In genomic region chr3:52770581-52771333, GRCh38 we compare ENCODE assay signal across 1 cellular context.
TF ChIP-seq lines count a peak whose summit lies in the region.

NEK4 (minus strand) TSS chr3:52770940; CDS start chr3:52770746, 194 bp downstream.

TF ChIP-seq in H1, 55 proteins besides CTCF, POLR2A, EP300 and RAD21:
- TF ChIP-seq BCL11A (IDR thresholded peaks at IDR 0.05; ENCODE audit: low read depth in 2 of 2, low read length in 2 of 2), result no peak
- TF ChIP-seq TEAD4 (IDR thresholded peaks at IDR 0.05; ENCODE audit: low read depth, low read length), result no peak
- peak; percentile 90 for TF ChIP-seq TBP (IDR thresholded peaks at IDR 0.05; ENCODE audit: low read depth, low read length)
- TF ChIP-seq MAX (IDR thresholded peaks at IDR 0.05), result 0 out of 2 replicates have a peak, but pooled peaks have one; percentile 20
- TF ChIP-seq SIX5 (IDR thresholded peaks at IDR 0.05; ENCODE audit: low read depth, low read length), result no peak
- no peak for TF ChIP-seq BRCA1 (IDR thresholded peaks at IDR 0.05; ENCODE audit: low read depth, low read length)
- TF ChIP-seq KDM4A (IDR thresholded peaks at IDR 0.05; ENCODE audit: low read depth, low read length, severe bottlenecking), result peak; percentile 85
- TF ChIP-seq USF2 (IDR thresholded peaks at IDR 0.05; ENCODE audit: low read length), result no peak
- no peak for TF ChIP-seq MAFK (IDR thresholded peaks at IDR 0.05; ENCODE audit: low read depth, low read length)
- TF ChIP-seq CTBP2 (IDR thresholded peaks at IDR 0.05; ENCODE audit: borderline replicate concordance, insufficient read depth, insufficient read length, low read length), result no peak
- TF ChIP-seq GTF2F1 (IDR thresholded peaks at IDR 0.05; ENCODE audit: borderline replicate concordance, low read depth, low read length), result no peak
- TF ChIP-seq CHD1 (IDR thresholded peaks at IDR 0.05; ENCODE audit: low read depth, low read length), result no peak
- peak; percentile 30; the same call in 1 of the 2 replicates for TF ChIP-seq EGR1 (IDR thresholded peaks at IDR 0.05; ENCODE audit: borderline replicate concordance, low read depth, low read length)
- TF ChIP-seq POLR2AphosphoS5 (IDR thresholded peaks at IDR 0.05; ENCODE audit: low read depth, low read length), result peak; percentile 85
- TF ChIP-seq ZNF274 (IDR thresholded peaks at IDR 0.05; ENCODE audit: borderline replicate concordance, extremely low read depth, low read length), result no peak
- no peak for TF ChIP-seq TAF7 (optimal IDR thresholded peaks at IDR 0.05; ENCODE audit: borderline replicate concordance, low read depth, low read length)
- no peak for TF ChIP-seq CBX5 (IDR thresholded peaks at IDR 0.05; ENCODE audit: low read depth, low read length)
- no peak for TF ChIP-seq SRF (IDR thresholded peaks at IDR 0.05; ENCODE audit: low read depth, low read length)
- no peak for TF ChIP-seq GABPA (IDR thresholded peaks at IDR 0.05; ENCODE audit: borderline replicate concordance, insufficient read depth, low read length)
- peak; percentile 45 for TF ChIP-seq ASH2L (IDR thresholded peaks at IDR 0.05; ENCODE audit: low read length)
- 0 out of 2 replicates have a peak, but pooled peaks have one; percentile 35 for TF ChIP-seq SP1 (IDR thresholded peaks at IDR 0.05; ENCODE audit: low read depth, low read length)
- TF ChIP-seq SUZ12 (IDR thresholded peaks at IDR 0.05; ENCODE audit: low read length), result no peak
- peak; percentile 78 for TF ChIP-seq CREB1 (IDR thresholded peaks at IDR 0.05)
- peak; percentile 54; the same call in 1 of the 2 replicates for TF ChIP-seq SP4 (IDR thresholded peaks at IDR 0.05; ENCODE audit: low read length)
- no peak for TF ChIP-seq CBX8 (IDR thresholded peaks at IDR 0.05; ENCODE audit: borderline replicate concordance, low read depth, low read length)
- no peak for TF ChIP-seq ATF2 (IDR thresholded peaks at IDR 0.05; ENCODE audit: low read length)
- TF ChIP-seq TAF1 (IDR thresholded peaks at IDR 0.05; ENCODE audit: low read depth, low read length), result peak; percentile 96
- TF ChIP-seq HDAC6 (IDR thresholded peaks at IDR 0.05; ENCODE audit: low read depth, low read length), result no peak
- TF ChIP-seq SP2 (IDR thresholded peaks at IDR 0.05; ENCODE audit: low read length), result peak; percentile 88
- no peak for TF ChIP-seq FOSL1 (IDR thresholded peaks at IDR 0.05; ENCODE audit: insufficient read depth, low read depth, low read length)
- TF ChIP-seq KDM5A (IDR thresholded peaks at IDR 0.05; ENCODE audit: low read length), result no peak; the same call in 1 of the 2 replicates
- TF ChIP-seq SAP30 (IDR thresholded peaks at IDR 0.05; ENCODE audit: insufficient read depth, insufficient replicate concordance, low read length), result no peak
- TF ChIP-seq ATF3 (IDR thresholded peaks at IDR 0.05; ENCODE audit: insufficient read depth, low read depth, low read length), result no peak
- peak; percentile 17 to 54; a peak in 2 of 4 replicates for TF ChIP-seq SIN3A (conservative IDR thresholded peaks at IDR 0.05 in 1 of 2, IDR thresholded peaks at IDR 0.05 in 1 of 2; ENCODE audit: low read depth in 1 of 2, low read length in 2 of 2)
- TF ChIP-seq CEBPB (IDR thresholded peaks at IDR 0.05; ENCODE audit: low read depth, low read length), result no peak
- TF ChIP-seq E2F6 (IDR thresholded peaks at IDR 0.05), result no peak; the same call in 1 of the 2 replicates
- TF ChIP-seq YY1 (IDR thresholded peaks at IDR 0.05; ENCODE audit: low read depth, low read length), result peak; percentile 75
- TF ChIP-seq PHF8 (conservative IDR thresholded peaks at IDR 0.05; ENCODE audit: low read depth, low read length), result peak; percentile 91
- TF ChIP-seq NANOG (IDR thresholded peaks at IDR 0.05; ENCODE audit: insufficient read depth, low read depth, low read length, poor library complexity, severe bottlenecking), result no peak
- no peak for TF ChIP-seq SIRT6 (IDR thresholded peaks at IDR 0.05; ENCODE audit: low read length)
- TF ChIP-seq BACH1 (IDR thresholded peaks at IDR 0.05; ENCODE audit: low read length), result no peak
- no peak for TF ChIP-seq RFX5 (IDR thresholded peaks at IDR 0.05; ENCODE audit: borderline replicate concordance, low read depth, low read length)
- no peak for TF ChIP-seq CHD7 (IDR thresholded peaks at IDR 0.05; ENCODE audit: insufficient replicate concordance, low read length)
- TF ChIP-seq HDAC2 (IDR thresholded peaks at IDR 0.05; ENCODE audit: borderline replicate concordance in 1 of 2, low read depth in 2 of 2, low read length in 2 of 2), result no peak; a peak in 1 of 4 replicates
- TF ChIP-seq JUND (IDR thresholded peaks at IDR 0.05; ENCODE audit: low read length), result no peak
- no peak for TF ChIP-seq JUN (IDR thresholded peaks at IDR 0.05; ENCODE audit: low read depth, low read length)
- no peak for TF ChIP-seq TCF12 (IDR thresholded peaks at IDR 0.05; ENCODE audit: low read depth, low read length)
- TF ChIP-seq RXRA (IDR thresholded peaks at IDR 0.05; ENCODE audit: insufficient read depth, low read depth, low read length), result no peak
- no peak for TF ChIP-seq EZH2 (IDR thresholded peaks at IDR 0.05; ENCODE audit: low read depth, low read length, severe bottlenecking)
- TF ChIP-seq NRF1 (IDR thresholded peaks at IDR 0.05; ENCODE audit: low read depth, low read length), result peak; percentile 75
- TF ChIP-seq RBBP5 (IDR thresholded peaks at IDR 0.05; ENCODE audit: borderline replicate concordance, low read depth, low read length), result no peak
- no peak for TF ChIP-seq CHD2 (IDR thresholded peaks at IDR 0.05; ENCODE audit: low read length)
- no peak for TF ChIP-seq KDM1A (IDR thresholded peaks at IDR 0.05; ENCODE audit: borderline replicate concordance, low read length)
- TF ChIP-seq RNF2 (IDR thresholded peaks at IDR 0.05; ENCODE audit: borderline replicate concordance, low read depth, low read length, missing control alignments, poor library complexity, severe bottlenecking), result no peak
- TF ChIP-seq POU5F1 (IDR thresholded peaks at IDR 0.05; ENCODE audit: low read depth, low read length), result no peak
TF ChIP-seq in H1: peak in this region for 15.
